22 cellular contexts compared by ENCODE assay signal in genomic region chr9:74696520-74696919, GRCh38.
DNase-seq lines count a peak whose midpoint lies in the region; ATAC-seq and TF ChIP-seq lines count a peak whose summit lies in the region.
"Had no signal": no experiment of that assay in that cellular context is flagged by ENCODE, and none has a peak within 500 bp of the region (broad histone marks: within the 10 kb centered on the region; RNA-seq: fewer than 3 reads in every experiment).

No MANE protein-coding gene starts in this region.

- no peak overlapping the region for H3K27ac Mint-ChIP-seq in activated CD8-positive, alpha-beta T cell treated with anti-CD3 and anti-CD28 coated beads for 36 hours
- H3K27ac Mint-ChIP-seq in activated CD8-positive, alpha-beta T cell treated with anti-CD3 and anti-CD28 coated beads, Interleukin-2, amount 10 ng/mL, durations not matched to agents 7 days and 5 days, result no peak overlapping the region
- H3K27ac Mint-ChIP-seq in GM23338, result no peak overlapping the region
- H3K27ac Mint-ChIP-seq: CD4-positive, CD25-positive, alpha-beta regulatory T cell; IgD-negative memory B cell; T-helper 1 cell treated with Interleukin-12 subunit alpha and Interleukin-12 subunit beta and Interleukin-4 antibody, amounts not matched to agents 30 μg/mL and 1 μg/mL, for 36 hours had no signal

- 90% methylated on average over 1 of the region's 1 CpG for WGBS in esophagus muscularis mucosa

- CTCF ChIA-PET in activated CD8-positive, alpha-beta T cell treated with anti-CD3 and anti-CD28 coated beads for 36 hours (lab: Charles Lee), result no interaction called here
- CTCF ChIA-PET in activated CD8-positive, alpha-beta T cell treated with anti-CD3 and anti-CD28 coated beads, Interleukin-2, amount 10 ng/mL, durations not matched to agents 7 days and 5 days (lab: Charles Lee), result no interaction called here

- TF ChIP-seq EP300 in esophagus muscularis mucosa (IDR thresholded peaks at IDR 0.05), result no peak

- ATAC-seq in activated CD8-positive, alpha-beta T cell treated with anti-CD3 and anti-CD28 coated beads for 36 hours, result peak; percentile 39
- no peak for ATAC-seq in activated CD8-positive, alpha-beta T cell treated with anti-CD3 and anti-CD28 coated beads, Interleukin-2, amount 10 ng/mL, durations not matched to agents 7 days and 5 days
- ATAC-seq in GM23338 (peak; percentile 75), GM21515 (IDR thresholded peaks at IDR 0.05; ENCODE audit: unreplicated experiment) (no peak)

- H3K4me1 ChIP-seq in GM23338 (ENCODE audit: insufficient read depth) (no peaks in the 10 kb centered on the region), esophagus muscularis mucosa (no peaks in the 10 kb centered on the region)
- H3K4me1 ChIP-seq: left lung, tibial nerve had no signal

- H3K4me2 ChIP-seq in GM23338, result no peak overlapping the region

- TF ChIP-seq CTCF in activated CD8-positive, alpha-beta T cell treated with anti-CD3 and anti-CD28 coated beads for 36 hours (IDR thresholded peaks at IDR 0.05), result no peak
- TF ChIP-seq CTCF in GM23338 (conservative IDR thresholded peaks at IDR 0.05; ENCODE audit: low read depth in 2 of 2) (peak; percentile 49 to 57), WERI-Rb-1 (IDR thresholded peaks at IDR 0.05; ENCODE audit: low read depth, low read length) (0 out of 2 replicates have a peak, but pooled peaks have one; percentile 25), retinal pigment epithelial cell (conservative IDR thresholded peaks at IDR 0.05; ENCODE audit: low read depth, low read length) (peak; percentile 27), esophagus muscularis mucosa (IDR thresholded peaks at IDR 0.05) (no peak), GM13976 (IDR thresholded peaks at IDR 0.05; ENCODE audit: borderline replicate concordance, control extremely low read depth, extremely low read depth, insufficient read depth, missing control alignments) (no peak)

- H3K9me2 ChIP-seq in GM23338 (ENCODE audit: insufficient read depth), result 0 out of 2 replicates have a peak, but pooled peaks cover 4% of the 10 kb centered on the region

- H3K9me3 ChIP-seq in WERI-Rb-1 (ENCODE audit: severe bottlenecking) (no peaks in the 10 kb centered on the region), esophagus muscularis mucosa (no peaks in the 10 kb centered on the region)
- H3K9me3 ChIP-seq: left lung, tibial nerve had no signal

- no peak for TF ChIP-seq POLR2A in esophagus muscularis mucosa (IDR thresholded peaks at IDR 0.05; ENCODE audit: low read depth)

- H3K4me1 Mint-ChIP-seq in activated CD8-positive, alpha-beta T cell treated with anti-CD3 and anti-CD28 coated beads for 36 hours (ENCODE audit: low read depth), result no peaks in the 10 kb centered on the region
- no peaks in the 10 kb centered on the region for H3K4me1 Mint-ChIP-seq in activated CD8-positive, alpha-beta T cell treated with anti-CD3 and anti-CD28 coated beads, Interleukin-2, amount 10 ng/mL, durations not matched to agents 7 days and 5 days (ENCODE audit: low read depth)
- H3K4me1 Mint-ChIP-seq in GM23338, result no peaks in the 10 kb centered on the region
- H3K4me1 Mint-ChIP-seq: CD4-positive, CD25-positive, alpha-beta regulatory T cell had no signal

- H3K36me3 ChIP-seq in GM23338 (ENCODE audit: insufficient read depth) (no peaks in the 10 kb centered on the region), WERI-Rb-1 (no peaks in the 10 kb centered on the region), esophagus muscularis mucosa (no peaks in the 10 kb centered on the region)
- H3K36me3 ChIP-seq: cardiac muscle cell, left lung, tibial nerve had no signal

- peak; percentile 24 for DNase-seq in activated CD8-positive, alpha-beta T cell treated with anti-CD3 and anti-CD28 coated beads for 36 hours
- DNase-seq in activated CD8-positive, alpha-beta T cell treated with anti-CD3 and anti-CD28 coated beads, Interleukin-2, amount 10 ng/mL, durations not matched to agents 7 days and 5 days, result no peak
- DNase-seq in GM23338 (ENCODE audit: low spot score), result peak; percentile 41
- no peak for DNase-seq in WERI-Rb-1
- DNase-seq in retinal pigment epithelial cell (ENCODE audit: low read depth), result no peak
- DNase-seq in esophagus muscularis mucosa (ENCODE audit: extremely low spot score), result no peak
- no peak for DNase-seq in GM13976 (ENCODE audit: low spot score)
- DNase-seq: CD4-positive, CD25-positive, alpha-beta regulatory T cell; DMS79; left lung; NCI-H1048; NCI-H2081; NCI-H524; SHP77 treated with DMSO at 0.1 percent for 48 hours; stimulated activated CD4-positive, alpha-beta T cell treated with anti-CD3 and anti-CD28 coated beads, Interleukin-12 subunit alpha, Interleukin-12 subunit beta, amount 100 ng/mL, for 4 hours; stimulated activated naive CD4-positive, alpha-beta T cell had no signal

- H3K4me3 Mint-ChIP-seq in activated CD8-positive, alpha-beta T cell treated with anti-CD3 and anti-CD28 coated beads for 36 hours, result no peak overlapping the region
- no peak overlapping the region for H3K4me3 Mint-ChIP-seq in activated CD8-positive, alpha-beta T cell treated with anti-CD3 and anti-CD28 coated beads, Interleukin-2, amount 10 ng/mL, durations not matched to agents 7 days and 5 days
- no peak overlapping the region for H3K4me3 Mint-ChIP-seq in GM23338
- H3K4me3 Mint-ChIP-seq: CD4-positive, CD25-positive, alpha-beta regulatory T cell; IgD-negative memory B cell; T-helper 1 cell treated with Interleukin-12 subunit alpha and Interleukin-12 subunit beta and Interleukin-4 antibody, amounts not matched to agents 30 μg/mL and 1 μg/mL, for 36 hours had no signal

- H4K20me1 ChIP-seq in GM23338 (replicated peaks; ENCODE audit: insufficient read depth), result no peaks in the 10 kb centered on the region

- no peak overlapping the region for H2AFZ ChIP-seq in GM23338

- H3F3A ChIP-seq in GM23338 (replicated peaks; ENCODE audit: low read depth), result no peaks in the 10 kb centered on the region

- intact Hi-C loops in activated CD8-positive, alpha-beta T cell treated with anti-CD3 and anti-CD28 coated beads for 36 hours (cut with micrococcal nuclease), result no loop called here
- intact Hi-C loops in esophagus muscularis mucosa (cut with DNase I), result no loop called here

- no peaks in the 10 kb centered on the region for H3K36me3 Mint-ChIP-seq in activated CD8-positive, alpha-beta T cell treated with anti-CD3 and anti-CD28 coated beads for 36 hours (ENCODE audit: low read depth)
- no peaks in the 10 kb centered on the region for H3K36me3 Mint-ChIP-seq in activated CD8-positive, alpha-beta T cell treated with anti-CD3 and anti-CD28 coated beads, Interleukin-2, amount 10 ng/mL, durations not matched to agents 7 days and 5 days (ENCODE audit: low read depth)
- no peaks in the 10 kb centered on the region for H3K36me3 Mint-ChIP-seq in GM23338 (ENCODE audit: low read depth)
- H3K36me3 Mint-ChIP-seq: CD4-positive, CD25-positive, alpha-beta regulatory T cell had no signal

- H3K27me3 ChIP-seq in GM23338 (ENCODE audit: insufficient read depth) (no peaks in the 10 kb centered on the region), WERI-Rb-1 (ENCODE audit: insufficient read depth, low read depth, severe bottlenecking) (no peaks in the 10 kb centered on the region), esophagus muscularis mucosa (peaks cover 0 to 3% (median 0%) of the 10 kb centered on the region in 4 donors)
- H3K27me3 ChIP-seq: cardiac muscle cell, left lung, tibial nerve had no signal

- H3K9me3 Mint-ChIP-seq in activated CD8-positive, alpha-beta T cell treated with anti-CD3 and anti-CD28 coated beads for 36 hours, result no peaks in the 10 kb centered on the region
- no peaks in the 10 kb centered on the region for H3K9me3 Mint-ChIP-seq in activated CD8-positive, alpha-beta T cell treated with anti-CD3 and anti-CD28 coated beads, Interleukin-2, amount 10 ng/mL, durations not matched to agents 7 days and 5 days (ENCODE audit: insufficient read depth)
- no peaks in the 10 kb centered on the region for H3K9me3 Mint-ChIP-seq in GM23338
- H3K9me3 Mint-ChIP-seq: T-helper 1 cell treated with Interleukin-12 subunit alpha and Interleukin-12 subunit beta and Interleukin-4 antibody, amounts not matched to agents 30 μg/mL and 1 μg/mL, for 36 hours had no signal

- no peaks in the 10 kb centered on the region for H3K79me2 ChIP-seq in GM23338 (replicated peaks; ENCODE audit: insufficient read depth)

- in situ Hi-C loops in GM13976 (cut with MboI; ENCODE audit: low sequenced_read_pairs, unreplicated experiment), result no loop called here

- H3K4me3 ChIP-seq in GM23338 (no peak overlapping the region), WERI-Rb-1 (ENCODE audit: low read depth, low read length) (no peak overlapping the region), retinal pigment epithelial cell (ENCODE audit: low read length) (no peak overlapping the region), esophagus muscularis mucosa (no peak overlapping the region)
- H3K4me3 ChIP-seq: cardiac muscle cell, left lung, tibial nerve had no signal

- POLR2A ChIA-PET in activated CD8-positive, alpha-beta T cell treated with anti-CD3 and anti-CD28 coated beads for 36 hours (lab: Charles Lee), result no interaction called here
- POLR2A ChIA-PET in activated CD8-positive, alpha-beta T cell treated with anti-CD3 and anti-CD28 coated beads, Interleukin-2, amount 10 ng/mL, durations not matched to agents 7 days and 5 days (lab: Charles Lee), result no interaction called here

- peaks cover 28% of the 10 kb centered on the region for H3K27me3 Mint-ChIP-seq in activated CD8-positive, alpha-beta T cell treated with anti-CD3 and anti-CD28 coated beads for 36 hours
- H3K27me3 Mint-ChIP-seq in activated CD8-positive, alpha-beta T cell treated with anti-CD3 and anti-CD28 coated beads, Interleukin-2, amount 10 ng/mL, durations not matched to agents 7 days and 5 days (ENCODE audit: low read depth), result peaks cover 4% of the 10 kb centered on the region
- peaks cover 2% of the 10 kb centered on the region for H3K27me3 Mint-ChIP-seq in GM23338 (ENCODE audit: insufficient read depth, low read depth, poor library complexity)
- H3K27me3 Mint-ChIP-seq: CD4-positive, CD25-positive, alpha-beta regulatory T cell had no signal

- H3K27ac ChIP-seq in GM23338 (ENCODE audit: low read depth) (no peak overlapping the region), WERI-Rb-1 (no peak overlapping the region), esophagus muscularis mucosa (replicated peaks in 1 of 4) (no peak overlapping the region)
- H3K27ac ChIP-seq: cardiac muscle cell, left lung, tibial nerve, VCaP had no signal

TF ChIP-seq in GM23338, 12 proteins besides CTCF, POLR2A, EP300 and RAD21 (continues in another document):
- TF ChIP-seq ZNF114 (CRISPR knock-in tag; IDR thresholded peaks at IDR 0.05), result no peak
- TF ChIP-seq NANOG (IDR thresholded peaks at IDR 0.05; ENCODE audit: borderline replicate concordance), result no peak
- no peak for TF ChIP-seq EZH2phosphoT487 (IDR thresholded peaks at IDR 0.05; ENCODE audit: unreplicated experiment)
- no peak for TF ChIP-seq ETS1 (IDR thresholded peaks at IDR 0.05)

Comparison
In these comparisons a context has a peak if more than half of its experiments do, and no peak if none do; other contexts are left out.
1. ATAC-seq: peak in activated CD8-positive, alpha-beta T cell treated with anti-CD3 and anti-CD28 coated beads for 36 hours (single experiment) and GM23338 (single experiment); none in activated CD8-positive, alpha-beta T cell treated with anti-CD3 and anti-CD28 coated beads, Interleukin-2, amount 10 ng/mL, durations not matched to agents 7 days and 5 days (single experiment) and GM21515 (single experiment).
2. DNase-seq: peak in activated CD8-positive, alpha-beta T cell treated with anti-CD3 and anti-CD28 coated beads for 36 hours (single experiment) and GM23338 (single experiment); none in activated CD8-positive, alpha-beta T cell treated with anti-CD3 and anti-CD28 coated beads, Interleukin-2, amount 10 ng/mL, durations not matched to agents 7 days and 5 days (single experiment), WERI-Rb-1 (single experiment), retinal pigment epithelial cell (single experiment), esophagus muscularis mucosa (single experiment) and GM13976 (single experiment).
3. CTCF ChIP-seq: peak in GM23338 (2 of 2), WERI-Rb-1 (single experiment) and retinal pigment epithelial cell (single experiment); none in activated CD8-positive, alpha-beta T cell treated with anti-CD3 and anti-CD28 coated beads for 36 hours (single experiment), esophagus muscularis mucosa (0 of 3) and GM13976 (single experiment).